Comparison of ENCODE assay signal across 19 cellular contexts in the genomic region with DNA sequence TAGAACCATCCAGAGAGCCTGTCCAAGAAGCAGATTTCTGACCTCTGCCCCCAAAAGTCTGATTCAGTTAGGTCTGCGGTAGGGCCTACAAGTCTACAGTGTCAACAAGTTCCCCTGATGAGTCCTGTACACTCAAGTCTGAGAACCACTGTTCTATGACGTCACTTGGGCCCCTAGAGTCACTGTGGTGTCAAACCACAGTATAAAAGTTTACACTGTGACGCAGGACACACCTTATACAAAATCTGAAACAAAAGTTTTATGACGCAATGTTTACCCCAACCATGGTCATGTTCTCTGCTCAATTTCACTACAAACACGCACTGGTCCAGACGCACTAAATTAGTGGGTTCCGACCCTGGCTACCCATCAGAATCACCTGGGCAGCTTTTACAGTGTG. TPM values are rescaled to one million over a fixed set of nuclear protein-coding genes. Genes with fewer than 3 reads are reported as not detected.
DNase-seq lines count a peak whose midpoint lies in the region; ATAC-seq, FAIRE-seq and TF ChIP-seq lines count a peak whose summit lies in the region.
"Had no signal": no experiment of that assay in that cellular context is flagged by ENCODE, and none has a peak within 500 bp of the region (broad histone marks: within the 10 kb centered on the region; RNA-seq: fewer than 3 reads in every experiment).

No MANE protein-coding gene starts in this region.

- CTCF ChIA-PET in GM12878 (lab: Yijun Ruan, JAX): interaction anchor here (1.6 kb wide), 1 partner anchor 23 kb away, joined by 3 read pairs; no protein-coding TSS in a partner anchor

- H3K36me3 ChIP-seq in GM12878 (ENCODE audit: control insufficient read depth in 2 of 2, insufficient read depth in 2 of 2, low read length in 1 of 2): no peaks in the 10 kb centered on the region
- H3K36me3 ChIP-seq: heart right ventricle, tibial nerve had no signal

- H3K9me3 ChIP-seq in T-helper 17 cell (ENCODE audit: control insufficient read depth, low read length, poor library complexity, severe bottlenecking) (no peaks in the 10 kb centered on the region), GM12878 (replicated peaks; ENCODE audit: control insufficient read depth, insufficient read depth, low read length) (no peaks in the 10 kb centered on the region)
- H3K9me3 ChIP-seq: body of pancreas, heart right ventricle, tibial nerve had no signal

- SMC1A ChIA-PET in GM12878 (lab: Charles Lee; ENCODE audit: uncharacterized antibody, unreplicated experiment): interaction anchor here (1.0 kb wide), 1 partner anchor 71 kb away, joined by 3 read pairs; no protein-coding TSS in a partner anchor

- RAD21 ChIA-PET in GM12878 (lab: Charles Lee; ENCODE audit: unreplicated experiment): interaction anchor here (1.7 kb wide), 1 partner anchor 13 kb away, joined by 4 read pairs; no protein-coding TSS in a partner anchor

- no peaks in the 10 kb centered on the region for H3K79me2 ChIP-seq in GM12878 (ENCODE audit: control insufficient read depth, insufficient read depth, low read length)

- peaks cover 14% of the 10 kb centered on the region for H3K36me3 Mint-ChIP-seq in T-helper 17 cell (ENCODE audit: low read depth)

- no peaks in the 10 kb centered on the region for H3K27me3 ChIP-seq in GM12878 (replicated peaks in 1 of 2; ENCODE audit: control insufficient read depth in 2 of 2, insufficient read depth in 2 of 2, low read length in 1 of 2)
- H3K27me3 ChIP-seq: body of pancreas, heart right ventricle, tibial nerve had no signal

- H4K20me1 ChIP-seq in GM12878 (ENCODE audit: control insufficient read depth, insufficient read depth): no peaks in the 10 kb centered on the region

- H3K4me3 ChIP-seq in GM12878: no peak overlapping the region
- H3K4me3 ChIP-seq: body of pancreas, heart right ventricle, tibial nerve had no signal

- no peak for ATAC-seq in T-helper 17 cell
- ATAC-seq in GM12878: no peak
- no peak for ATAC-seq in GM19324 (IDR thresholded peaks at IDR 0.05; ENCODE audit: low FRiP score, unreplicated experiment)
- ATAC-seq in HG02973 (IDR thresholded peaks at IDR 0.05; ENCODE audit: unreplicated experiment): no peak
- ATAC-seq: body of pancreas, heart right ventricle had no signal

- DNase-seq in activated gamma-delta T cell treated with Interleukin-2 at 50 U/mL for 16 hours: peak; percentile 42
- DNase-seq in activated gamma-delta T cell (lab: John Stamatoyannopoulos, UW): no peak
- no peak for DNase-seq in T-helper 17 cell
- no peak for DNase-seq in GM12878 (ENCODE audit: low read depth, low spot score)
- peak; percentile 15 for DNase-seq in stimulated activated CD8-positive, alpha-beta memory T cell treated with anti-CD3 and anti-CD28 coated beads, Interleukin-12 subunit alpha, Interleukin-12 subunit beta, amount 100 ng/mL, for 4 hours (ENCODE audit: low read depth)
- DNase-seq in NCI-H2029 treated with DMSO at 0.1 percent for 48 hours (lab: John Stamatoyannopoulos, UW): no peak
- DNase-seq: body of pancreas; cortex of kidney; DND-41; heart right ventricle; NCI-H1092 treated with DMSO at 0.1 percent for 48 hours; NCI-H510A treated with DMSO at 0.1 percent for 48 hours; retina; stimulated activated naive CD4-positive, alpha-beta T cell treated with Interleukin-2 at 50 U/mL for 16 hours had no signal

- H3K9ac ChIP-seq in GM12878 (ENCODE audit: control insufficient read depth, insufficient read depth, low read length): no peak overlapping the region
- H3K9ac ChIP-seq: KMS-11 had no signal

- H3K27me3 Mint-ChIP-seq in T-helper 17 cell: no peaks in the 10 kb centered on the region
- H3K27me3 Mint-ChIP-seq: activated naive CD4-positive, alpha-beta T cell treated with anti-CD3 and anti-CD28 coated beads, Interleukin-2, amount 50 U/mL, for 24 hours had no signal

- peak overlapping the region; percentile 24 for H3K27ac Mint-ChIP-seq in T-helper 17 cell

- no TSS peak for BruUV-seq in GM12878 (replicated peaks; lab: Mats Ljungman, UMichigan)

- TF ChIP-seq CTCF in GM12878 (IDR thresholded peaks at IDR 0.05 in 2 of 3, conservative IDR thresholded peaks at IDR 0.05 in 1 of 3; ENCODE audit: control insufficient read depth in 2 of 3, extremely low read depth in 1 of 3, insufficient read depth in 1 of 3, low read depth in 3 of 3, low read length in 3 of 3): no peak

- H3K27ac ChIP-seq in GM12878 (ENCODE audit: control insufficient read depth, insufficient read depth): no peak overlapping the region
- H3K27ac ChIP-seq: body of pancreas, heart right ventricle, KMS-11, tibial nerve had no signal

- TF ChIP-seq EP300 in GM12878 (IDR thresholded peaks at IDR 0.05; ENCODE audit: borderline replicate concordance in 1 of 2, control insufficient read depth in 1 of 2, low read depth in 2 of 2, low read length in 2 of 2): no peak

- in situ Hi-C loops in GM12878 (cut with MboI): no loop called here

- no peak for TF ChIP-seq POLR2A in GM12878 (IDR thresholded peaks at IDR 0.05; ENCODE audit: low read depth, low read length)

- WGBS in GM12878 (ENCODE audit: insufficient coverage, insufficient replicate concordance, low lambda C conversion rate, missing lambda C conversion rate): 79% methylated on average over 7 of the region's 7 CpGs

- FAIRE-seq in GM12878 (lab: Jason Lieb, UNC): no peak

- H3K4me3 Mint-ChIP-seq in T-helper 17 cell: no peak overlapping the region

- TF ChIP-seq RAD21 in GM12878 (IDR thresholded peaks at IDR 0.05; ENCODE audit: insufficient read depth, low read depth, low read length): no peak

- H3K4me2 ChIP-seq in GM12878 (ENCODE audit: control insufficient read depth, insufficient read depth): no peak overlapping the region
- H3K4me2 ChIP-seq: KMS-11 had no signal

- intact Hi-C loops in GM12878 (cut with micrococcal nuclease; ENCODE audit: unreplicated experiment): no loop called here

- H2AFZ ChIP-seq in GM12878 (ENCODE audit: control insufficient read depth, low read depth, low read length): no peak overlapping the region

- H3K4me1 ChIP-seq in GM12878 (ENCODE audit: control insufficient read depth, insufficient read depth, low read length): peaks cover 12% of the 10 kb centered on the region

- peaks cover 34% of the 10 kb centered on the region for H3K4me1 Mint-ChIP-seq in T-helper 17 cell

- POLR2A ChIA-PET in GM12878 (lab: Charles Lee): no interaction called here

RNA-seq across cellular contexts. Expression of gene SLA2, which starts 17.9 kb away (rescaled TPM):
- total RNA-seq in T-helper 17 cell: 10 to 100 TPM; 31.4 to 46.8 TPM
- total RNA-seq in GM12878 (2013; cell fraction: nucleolus; rRNA removed): 0.66 and 0.86 TPM in 2 replicates
- total RNA-seq in GM12878 (2014; rRNA removed): 1.9 and 2.1 TPM in 2 replicates
- 2.0 and 2.2 TPM in 2 replicates for total RNA-seq in GM12878 (2014; rRNA removed; fragmentation: Illumina TruSeq; extraction: Trizol)
- 1.7 and 2.1 TPM in 2 replicates for total RNA-seq in GM12878 (2021)
- polyA plus RNA-seq in GM12878 (2011; ENCODE audit: low read depth): 0.28 TPM
- polyA plus RNA-seq in GM12878 (2011; rRNA removed): 0.13 and 0.29 TPM in 2 replicates
- 0.33 and 0.50 TPM in 2 replicates for polyA plus RNA-seq in GM12878 (2011; cell fraction: cytosol; rRNA removed)
- 0.27 and 0.28 TPM in 2 replicates for polyA plus RNA-seq in GM12878 (2011; cell fraction: nucleus; rRNA removed)
- polyA plus RNA-seq in GM12878 (2012): 0.36 and 0.50 TPM in 2 replicates
- 2.3 and 3.1 TPM in 2 replicates for polyA plus RNA-seq in GM12878 (2014; fragmentation: Illumina TruSeq; extraction: Trizol)
- polyA plus RNA-seq in GM12878 (2014; fragmentation: Nextera tagmentation; extraction: Ambion mirVana): under 1 TPM; 0.35 to 0.79 TPM
- 2.7 and 3.3 TPM in 2 replicates for polyA plus RNA-seq in GM12878 (2014; rRNA removed)
- polyA plus RNA-seq in GM12878 (2016; fragmentation: Nextera tagmentation; extraction: Ambion mirVana): under 1 TPM; 0.47 to 0.88 TPM
- polyA minus RNA-seq in GM12878 (2011; rRNA and poly(A)+ RNA removed): 0.22 and 0.31 TPM in 2 replicates
- not detected in 2 replicates for polyA minus RNA-seq in GM12878 (2011; cell fraction: cytosol; rRNA and poly(A)+ RNA removed)
- polyA minus RNA-seq in GM12878 (2011; cell fraction: nucleus; rRNA and poly(A)+ RNA removed): 0.24 TPM in 1 of 2 replicates, not detected in the other

RNA-seq across cellular contexts. Expression of gene RAB5IF, which starts 22.5 kb away (rescaled TPM):
- total RNA-seq in T-helper 17 cell: 10 to 100 TPM; 66.3 to 71.0 TPM
- 15.9 and 18.4 TPM in 2 replicates for total RNA-seq in GM12878 (2013; cell fraction: nucleolus; rRNA removed)
- 85.3 and 94.7 TPM in 2 replicates for total RNA-seq in GM12878 (2014; rRNA removed)
- 79.8 and 82.5 TPM in 2 replicates for total RNA-seq in GM12878 (2014; rRNA removed; fragmentation: Illumina TruSeq; extraction: Trizol)
- 94.4 and 98.8 TPM in 2 replicates for total RNA-seq in GM12878 (2021)
- 94.3 TPM for polyA plus RNA-seq in GM12878 (2011; ENCODE audit: low read depth)
- polyA plus RNA-seq in GM12878 (2011; rRNA removed): 140 and 147 TPM in 2 replicates
- polyA plus RNA-seq in GM12878 (2011; cell fraction: cytosol; rRNA removed): 117 and 123 TPM in 2 replicates
- 63.1 and 68.7 TPM in 2 replicates for polyA plus RNA-seq in GM12878 (2011; cell fraction: nucleus; rRNA removed)
- polyA plus RNA-seq in GM12878 (2012): 53.8 and 69.0 TPM in 2 replicates
- polyA plus RNA-seq in GM12878 (2014; fragmentation: Illumina TruSeq; extraction: Trizol): 83.1 and 88.7 TPM in 2 replicates
- 10 to 100 TPM; 19.4 to 62.9 TPM for polyA plus RNA-seq in GM12878 (2014; fragmentation: Nextera tagmentation; extraction: Ambion mirVana)
- 114 and 119 TPM in 2 replicates for polyA plus RNA-seq in GM12878 (2014; rRNA removed)
- polyA plus RNA-seq in GM12878 (2016; fragmentation: Nextera tagmentation; extraction: Ambion mirVana): 100 to 1,000 TPM; 243 to 246 TPM
- polyA minus RNA-seq in GM12878 (2011; rRNA and poly(A)+ RNA removed): 41.8 and 45.5 TPM in 2 replicates
- polyA minus RNA-seq in GM12878 (2011; cell fraction: cytosol; rRNA and poly(A)+ RNA removed): 20.6 and 25.0 TPM in 2 replicates
- polyA minus RNA-seq in GM12878 (2011; cell fraction: nucleus; rRNA and poly(A)+ RNA removed): 10.2 and 15.5 TPM in 2 replicates

RNA-seq across cellular contexts. Expression of gene TGIF2, which starts 54.7 kb away (rescaled TPM):
- 10 to 100 TPM; 32.8 to 38.5 TPM for total RNA-seq in T-helper 17 cell
- 46.2 and 48.0 TPM in 2 replicates for total RNA-seq in GM12878 (2013; cell fraction: nucleolus; rRNA removed)
- 37.2 and 38.7 TPM in 2 replicates for total RNA-seq in GM12878 (2014; rRNA removed)
- 24.9 and 27.3 TPM in 2 replicates for total RNA-seq in GM12878 (2014; rRNA removed; fragmentation: Illumina TruSeq; extraction: Trizol)
- 43.5 and 47.1 TPM in 2 replicates for total RNA-seq in GM12878 (2021)
- polyA plus RNA-seq in GM12878 (2011; ENCODE audit: low read depth): 8.9 TPM
- 31.1 and 36.1 TPM in 2 replicates for polyA plus RNA-seq in GM12878 (2011; rRNA removed)
- 42.5 and 47.7 TPM in 2 replicates for polyA plus RNA-seq in GM12878 (2011; cell fraction: cytosol; rRNA removed)
- 23.6 and 25.1 TPM in 2 replicates for polyA plus RNA-seq in GM12878 (2011; cell fraction: nucleus; rRNA removed)
- polyA plus RNA-seq in GM12878 (2012): 15.7 and 21.9 TPM in 2 replicates
- 40.6 and 51.9 TPM in 2 replicates for polyA plus RNA-seq in GM12878 (2014; fragmentation: Illumina TruSeq; extraction: Trizol)
- 10 to 100 TPM; 13.1 to 26.4 TPM for polyA plus RNA-seq in GM12878 (2014; fragmentation: Nextera tagmentation; extraction: Ambion mirVana)
- 37.7 and 40.4 TPM in 2 replicates for polyA plus RNA-seq in GM12878 (2014; rRNA removed)
- 10 to 100 TPM; 26.4 to 38.0 TPM for polyA plus RNA-seq in GM12878 (2016; fragmentation: Nextera tagmentation; extraction: Ambion mirVana)
- 27.0 and 54.7 TPM in 2 replicates for polyA minus RNA-seq in GM12878 (2011; rRNA and poly(A)+ RNA removed)
- polyA minus RNA-seq in GM12878 (2011; cell fraction: cytosol; rRNA and poly(A)+ RNA removed): 22.9 and 28.1 TPM in 2 replicates
- 7.1 and 14.4 TPM in 2 replicates for polyA minus RNA-seq in GM12878 (2011; cell fraction: nucleus; rRNA and poly(A)+ RNA removed)

Comparison
In these comparisons a context has a peak if more than half of its experiments do, and no peak if none do; other contexts are left out.
1. DNase-seq: peak in activated gamma-delta T cell treated with Interleukin-2 at 50 U/mL for 16 hours (single experiment) and stimulated activated CD8-positive, alpha-beta memory T cell treated with anti-CD3 and anti-CD28 coated beads, Interleukin-12 subunit alpha, Interleukin-12 subunit beta, amount 100 ng/mL, for 4 hours (single experiment); none in activated gamma-delta T cell (single experiment), T-helper 17 cell (0 of 3), GM12878 (single experiment) and NCI-H2029 treated with DMSO at 0.1 percent for 48 hours (single experiment).
2. RNA of gene SLA2, which starts 17.9 kb away (total RNA-seq): 31.4 to 46.8 TPM in T-helper 17 cell; 0.66 to 2.2 TPM in GM12878; every median in the first group is over 10 times any median in the second.